Comparison of ENCODE assay signal across 1 cellular context in genomic region chr15:38690737-38691332, GRCh38.
TF ChIP-seq lines count a peak whose summit lies in the region.

No MANE protein-coding gene starts in this region.

TF ChIP-seq in GM12878, 131 proteins besides CTCF, POLR2A, EP300 and RAD21 (continued from another document):
- no peak for TF ChIP-seq CUX1 (IDR thresholded peaks at IDR 0.05; ENCODE audit: insufficient replicate concordance, low read depth, low read length)
- TF ChIP-seq JUND (IDR thresholded peaks at IDR 0.05; ENCODE audit: low read depth, low read length), result no peak
- no peak for TF ChIP-seq ZNF274 (IDR thresholded peaks at IDR 0.05; ENCODE audit: insufficient read depth, insufficient read length)
- no peak for TF ChIP-seq POLR2AphosphoS2 (IDR thresholded peaks at IDR 0.05; ENCODE audit: low read depth, low read length)
- TF ChIP-seq ZNF24 (IDR thresholded peaks at IDR 0.05), result no peak
- TF ChIP-seq RB1 (IDR thresholded peaks at IDR 0.05; ENCODE audit: borderline replicate concordance), result peak; percentile 49; the same call in 1 of the 2 replicates
- no peak for TF ChIP-seq E4F1 (IDR thresholded peaks at IDR 0.05; ENCODE audit: borderline replicate concordance, partially characterized antibody)
- TF ChIP-seq KAT2A (conservative IDR thresholded peaks at IDR 0.05; ENCODE audit: control insufficient read depth, low read depth, low read length), result no peak
- no peak for TF ChIP-seq CREB1 (IDR thresholded peaks at IDR 0.05; ENCODE audit: low read depth)
- 0 out of 2 replicates have a peak, but pooled peaks have one; percentile 18 for TF ChIP-seq MLLT1 (IDR thresholded peaks at IDR 0.05)
- TF ChIP-seq HDAC6 (IDR thresholded peaks at IDR 0.05; ENCODE audit: unreplicated experiment), result no peak
- TF ChIP-seq SMC3 (IDR thresholded peaks at IDR 0.05; ENCODE audit: borderline replicate concordance, low read length), result peak; percentile 63; the same call in 1 of the 2 replicates
- TF ChIP-seq REST (IDR thresholded peaks at IDR 0.05; ENCODE audit: low read depth, low read length), result no peak
- no peak for TF ChIP-seq ZNF384 (IDR thresholded peaks at IDR 0.05; ENCODE audit: borderline replicate concordance, low read depth, low read length)
- no peak for TF ChIP-seq ZBTB40 (IDR thresholded peaks at IDR 0.05; ENCODE audit: borderline replicate concordance)
- no peak for TF ChIP-seq CBFB (IDR thresholded peaks at IDR 0.05; ENCODE audit: low read depth)
- peak; percentile 26; the same call in 1 of the 2 replicates for TF ChIP-seq JUNB (IDR thresholded peaks at IDR 0.05)
- TF ChIP-seq SMAD1 (IDR thresholded peaks at IDR 0.05; ENCODE audit: low read depth, partially characterized antibody), result no peak
- TF ChIP-seq NR2F1 (conservative IDR thresholded peaks at IDR 0.05), result no peak
- no peak for TF ChIP-seq RBBP5 (conservative IDR thresholded peaks at IDR 0.05)
- no peak for TF ChIP-seq IRF4 (IDR thresholded peaks at IDR 0.05; ENCODE audit: low read depth, low read length)
TF ChIP-seq in GM12878: peak in this region for 9.
